ENCODE assay signal across 31 cellular contexts in the genomic region with DNA sequence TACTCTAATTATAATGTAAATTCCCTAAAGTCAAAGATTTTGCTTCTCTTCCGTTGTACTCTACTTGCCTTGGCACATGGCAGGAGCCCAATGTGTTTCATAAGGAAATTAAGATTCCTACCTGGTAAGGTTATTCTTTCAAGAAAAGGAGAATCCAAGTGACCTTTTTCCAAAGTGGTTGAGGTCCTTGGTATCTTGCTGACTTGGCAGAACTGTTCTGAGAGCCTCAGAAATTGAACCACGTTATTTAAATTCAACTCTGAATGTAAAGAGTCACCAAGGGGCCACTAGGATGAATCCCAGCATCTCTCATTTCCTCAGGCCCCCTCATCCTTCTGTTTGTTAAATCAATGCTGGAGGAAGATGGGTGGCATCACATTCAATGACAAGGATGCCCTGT.
"Had no signal": no experiment of that assay in that cellular context is flagged by ENCODE, and none has a peak within 500 bp of the region (broad histone marks: within the 10 kb centered on the region; RNA-seq: fewer than 3 reads in every experiment).

No MANE protein-coding gene starts in this region.

- ATAC-seq: natural killer cell; psoas muscle; right cardiac atrium; sciatic nerve; stimulated activated memory B cell treated with anti-CD40 and anti-IgM and Interleukin-4, amounts not matched to agents 10 μg/mL and 1 μg/mL and 100 μg/mL, for 72 hours; stimulated activated naive CD8-positive, alpha-beta T cell treated with anti-CD3 and anti-CD28 coated beads, Interleukin-15, amount 100 ng/mL, for 72 hours; stimulated activated naive CD8-positive, alpha-beta T cell treated with anti-CD3 and anti-CD28 coated beads, Interleukin-15, Interleukin-2, amounts not matched to agents 100 U/mL and 50 U/mL, for 24 hours; upper lobe of right lung had no signal

- H3K4me3 ChIP-seq: neural progenitor cell, ovary, psoas muscle, skin epidermis, smooth muscle cell, spleen, suprapubic skin, testis, tibial artery, transverse colon, upper lobe of right lung, uterus had no signal

- H3K27ac ChIP-seq: neural progenitor cell, ovary, parathyroid adenoma, psoas muscle, skin epidermis, spleen, suprapubic skin, testis, tibial artery, transverse colon, upper lobe of right lung, uterus had no signal

- H3K4me1 ChIP-seq: neural progenitor cell, parathyroid adenoma, psoas muscle, spleen, suprapubic skin, testis, tibial artery, transverse colon, upper lobe of right lung, uterus had no signal

- H3K36me3 Mint-ChIP-seq: natural killer cell; neural progenitor cell; stimulated activated memory B cell treated with anti-CD40 and anti-IgM and Interleukin-4, amounts not matched to agents 10 μg/mL and 1 μg/mL and 100 μg/mL, for 72 hours; type B pancreatic cell had no signal

- H3K4me1 Mint-ChIP-seq: natural killer cell; nephron; neural progenitor cell; stimulated activated memory B cell treated with anti-CD40 and anti-IgM and Interleukin-4, amounts not matched to agents 10 μg/mL and 1 μg/mL and 100 μg/mL, for 72 hours; stimulated activated naive CD8-positive, alpha-beta T cell treated with anti-CD3 and anti-CD28 coated beads, Interleukin-15, amount 100 ng/mL, for 72 hours had no signal

- DNase-seq: natural killer cell; occipital lobe; ovary; posterior cingulate gyrus; psoas muscle; right cardiac atrium; spleen; stimulated activated CD4-positive, alpha-beta T cell treated with anti-CD3 and anti-CD28 coated beads, Interleukin-12 subunit alpha, Interleukin-12 subunit beta, amount 100 ng/mL, for 4 hours; stimulated activated CD4-positive, alpha-beta T cell treated with anti-CD3 and anti-CD28 coated beads, Interleukin-1b, Interleukin-23, amount 100 ng/mL, for 48 hours; stimulated activated CD4-positive, alpha-beta T cell treated with anti-CD3 and anti-CD28 coated beads, Interleukin-4, amount 100 ng/mL, for 1 hour; stimulated activated CD4-positive, alpha-beta T cell treated with anti-CD3 and anti-CD28 coated beads, Interleukin-4, amount 100 ng/mL, for 4 hours; stimulated activated CD8-positive, alpha-beta memory T cell treated with anti-CD3 and anti-CD28 coated beads, Interleukin-4, amount 100 ng/mL, for 48 hours; stimulated activated naive CD4-positive, alpha-beta T cell; stimulated activated naive CD8-positive, alpha-beta T cell treated with anti-CD3 and anti-CD28 coated beads, Interleukin-15, amount 100 ng/mL, for 72 hours; stimulated activated naive CD8-positive, alpha-beta T cell treated with anti-CD3 and anti-CD28 coated beads, Interleukin-15, Interleukin-2, amounts not matched to agents 100 U/mL and 50 U/mL, for 24 hours; substantia nigra; testis; tibial artery; transverse colon; upper lobe of right lung; uterus had no signal

- H2AFZ ChIP-seq: neural progenitor cell, parathyroid adenoma had no signal

- H3K4me2 ChIP-seq: neural progenitor cell, smooth muscle cell had no signal

- H3K9me3 ChIP-seq: ovary, psoas muscle, spleen, suprapubic skin, testis, tibial artery, transverse colon, upper lobe of right lung, uterus had no signal

- H3K79me2 ChIP-seq: parathyroid adenoma had no signal

- H3K27ac Mint-ChIP-seq: natural killer cell; nephron; neural progenitor cell; progenitor cell of endocrine pancreas; stimulated activated memory B cell treated with anti-CD40 and anti-IgM and Interleukin-4, amounts not matched to agents 10 μg/mL and 1 μg/mL and 100 μg/mL, for 72 hours; stimulated activated naive CD8-positive, alpha-beta T cell treated with anti-CD3 and anti-CD28 coated beads, Interleukin-15, amount 100 ng/mL, for 72 hours; type B pancreatic cell had no signal

- H3K9me3 Mint-ChIP-seq: nephron, neural progenitor cell, type B pancreatic cell had no signal

- H3K4me3 Mint-ChIP-seq: natural killer cell; nephron; neural progenitor cell; stimulated activated memory B cell treated with anti-CD40 and anti-IgM and Interleukin-4, amounts not matched to agents 10 μg/mL and 1 μg/mL and 100 μg/mL, for 72 hours; stimulated activated naive CD8-positive, alpha-beta T cell treated with anti-CD3 and anti-CD28 coated beads, Interleukin-15, amount 100 ng/mL, for 72 hours; type B pancreatic cell had no signal

- H3K27me3 ChIP-seq: neural progenitor cell, ovary, spleen, suprapubic skin, testis, tibial artery, transverse colon, upper lobe of right lung, uterus had no signal

- H3K36me3 ChIP-seq: neural progenitor cell, ovary, spleen, suprapubic skin, tibial artery, transverse colon, upper lobe of right lung, uterus had no signal

- H3K27me3 Mint-ChIP-seq: progenitor cell of endocrine pancreas; stimulated activated memory B cell treated with anti-CD40 and anti-IgM and Interleukin-4, amounts not matched to agents 10 μg/mL and 1 μg/mL and 100 μg/mL, for 72 hours; stimulated activated naive CD8-positive, alpha-beta T cell treated with anti-CD3 and anti-CD28 coated beads, Interleukin-15, amount 100 ng/mL, for 72 hours; type B pancreatic cell had no signal

- H3K9ac ChIP-seq: neural progenitor cell, parathyroid adenoma had no signal
